ENCODE assay signal across 24 cellular contexts in genomic region chr16:25494292-25494691, GRCh38.
A peak's percentile ranks its signal among the peaks of the same experiment; 100 is the strongest.
DNase-seq lines count a peak whose midpoint lies in the region; ATAC-seq, FAIRE-seq and TF ChIP-seq lines count a peak whose summit lies in the region.
"Had no signal": no experiment of that assay in that cellular context is flagged by ENCODE, and none has a peak within 500 bp of the region (broad histone marks: within the 10 kb centered on the region; RNA-seq: fewer than 3 reads in every experiment).

No MANE protein-coding gene starts in this region.

- intact Hi-C loops in gastrocnemius medialis (cut with DNase I; ENCODE audit: low total_unique reads) = no loop called here
- intact Hi-C loops in HepG2 (cut with micrococcal nuclease; ENCODE audit: unreplicated experiment) = no loop called here

- in situ Hi-C loops in gastrocnemius medialis (cut with MboI; ENCODE audit: low sequenced_read_pairs in 4 of 4) = no loop called here
- in situ Hi-C loops in HepG2 (cut with HindIII; ENCODE audit: extremely low pct_ligation_motif_present, low pct_unique_long_range_greater_than_20kb) = no loop called here

- H3K9me3 ChIP-seq in gastrocnemius medialis (no peaks in the 10 kb centered on the region), HepG2 (ENCODE audit: low read length) (no peaks in the 10 kb centered on the region)
- H3K9me3 ChIP-seq: BE2C, BLaER1 had no signal

- POLR2A ChIA-PET in HepG2 (lab: Yijun Ruan, JAX) = no interaction called here

- H3K27ac ChIP-seq in gastrocnemius medialis (peak overlapping the region in 2 of 4 donors; percentile 30 to 73), HepG2 (ENCODE audit: extremely low read length, insufficient read depth, low read length) (no peak overlapping the region)
- H3K27ac ChIP-seq: BLaER1 had no signal

- no peaks in the 10 kb centered on the region for H4K20me1 ChIP-seq in HepG2 (ENCODE audit: insufficient read depth, low read length)
- H4K20me1 ChIP-seq: BLaER1 had no signal

- H3K4me3 ChIP-seq in gastrocnemius medialis (no peak overlapping the region), HepG2 (replicated peaks in 1 of 3; ENCODE audit: insufficient read depth in 1 of 3, low read depth in 2 of 3, low read length in 3 of 3) (no peak overlapping the region)
- H3K4me3 ChIP-seq: BLaER1, GM12878 had no signal

- H3K9ac ChIP-seq in HepG2 (ENCODE audit: insufficient read depth, low read depth, low read length) = no peak overlapping the region
- H3K9ac ChIP-seq: BLaER1 had no signal

- H3K4me1 ChIP-seq in gastrocnemius medialis (peaks cover 0 to 7% of the 10 kb centered on the region in 2 donors), HepG2 (ENCODE audit: insufficient read depth, low read length) (no peaks in the 10 kb centered on the region)
- H3K4me1 ChIP-seq: BE2C, BLaER1 had no signal

- TF ChIP-seq EP300 in HepG2 (IDR thresholded peaks at IDR 0.05; ENCODE audit: low read depth in 2 of 2, low read length in 2 of 2) (no peak), HepG2 (CRISPR knock-in tag; IDR thresholded peaks at IDR 0.05; ENCODE audit: borderline replicate concordance) (no peak)

- H3K27me3 ChIP-seq in gastrocnemius medialis (no peaks in the 10 kb centered on the region), HepG2 (ENCODE audit: control insufficient read depth in 1 of 2, insufficient read depth in 2 of 2, low read length in 2 of 2) (no peaks in the 10 kb centered on the region)
- H3K27me3 ChIP-seq: BE2C, BLaER1 had no signal

- WGBS in HepG2 (ENCODE audit: low lambda C conversion rate) = 17% methylated on average over 2 of the region's 2 CpGs

- no peaks in the 10 kb centered on the region for H3K79me2 ChIP-seq in HepG2 (ENCODE audit: insufficient read depth, low read length)

- ATAC-seq in gastrocnemius medialis (peak; percentile 80), HepG2 (no peak)
- ATAC-seq: GM12878 had no signal

- no peak for TF ChIP-seq CTCF in gastrocnemius medialis (IDR thresholded peaks at IDR 0.05 in 4 of 5, conservative IDR thresholded peaks at IDR 0.05 in 1 of 5)
- TF ChIP-seq CTCF in HepG2 (CRISPR knock-in tag; IDR thresholded peaks at IDR 0.05) = no peak

- peak; percentile 20 for DNase-seq in M059J (ENCODE audit: low read depth)
- DNase-seq in gastrocnemius medialis = no peak
- no peak for DNase-seq in HepG2 (ENCODE audit: low spot score)
- DNase-seq in effector CD8-positive, alpha-beta T cell (lab: John Stamatoyannopoulos, UW) = no peak
- no peak for DNase-seq in NCI-H1436 treated with DMSO at 0.1 percent for 48 hours (lab: John Stamatoyannopoulos, UW)
- DNase-seq: 8988T; ACHN; BE2C; C1 segment of cervical spinal cord; CD4-positive, alpha-beta memory T cell; CD4-positive, CD25-positive, alpha-beta regulatory T cell; CD8-positive, alpha-beta memory T cell; COR-L47; DMS 273 treated with DMSO at 0.1 percent for 48 hours; DMS153; DMS53; DMS79; DND-41; EL; GDM1 had no signal

- H3K4me2 ChIP-seq in HepG2 (ENCODE audit: low read depth, low read length) = no peak overlapping the region
- H3K4me2 ChIP-seq: BLaER1 had no signal

- no peak overlapping the region for H2AFZ ChIP-seq in HepG2 (ENCODE audit: low read length)

- no peak for FAIRE-seq in HepG2 (lab: Jason Lieb, UNC)
- FAIRE-seq: A204.1, GM12878, GM19239 had no signal

- BruUV-seq in HepG2 (replicated peaks; lab: Mats Ljungman, UMichigan) = no TSS peak

- no peak for TF ChIP-seq RAD21 in HepG2 (CRISPR knock-in tag; IDR thresholded peaks at IDR 0.05)

- CTCF ChIA-PET in HepG2 (lab: Yijun Ruan, JAX; ENCODE audit: low intra/inter-chr PET ratio, low total read pairs) = no interaction called here

- TF ChIP-seq POLR2A in gastrocnemius medialis (IDR thresholded peaks at IDR 0.05) = no peak
- no peak for TF ChIP-seq POLR2A in HepG2 (IDR thresholded peaks at IDR 0.05; ENCODE audit: insufficient read depth in 1 of 2, low read depth in 2 of 2, low read length in 2 of 2)

- H3K36me3 ChIP-seq in gastrocnemius medialis (no peaks in the 10 kb centered on the region), HepG2 (replicated peaks in 1 of 2; ENCODE audit: control insufficient read depth in 1 of 2, insufficient read depth in 2 of 2, low read length in 2 of 2) (no peaks in the 10 kb centered on the region)
- H3K36me3 ChIP-seq: BE2C, BLaER1 had no signal

TF ChIP-seq in HepG2, 621 proteins besides CTCF, POLR2A, EP300 and RAD21:
- TF ChIP-seq ARNTL (CRISPR knock-in tag; IDR thresholded peaks at IDR 0.05) (no peak), NFE2 (CRISPR knock-in tag; IDR thresholded peaks at IDR 0.05) (no peak), TARDBP (CRISPR knock-in tag; IDR thresholded peaks at IDR 0.05) (no peak), MLXIP (CRISPR knock-in tag; IDR thresholded peaks at IDR 0.05; ENCODE audit: borderline replicate concordance) (no peak), MED13 (CRISPR knock-in tag; IDR thresholded peaks at IDR 0.05) (no peak), ZNF18 (CRISPR knock-in tag; IDR thresholded peaks at IDR 0.05; ENCODE audit: insufficient replicate concordance) (no peak), AGO1 (IDR thresholded peaks at IDR 0.05; ENCODE audit: low read depth, low read length, poor library complexity, severe bottlenecking) (no peak)
